ENCODE assay signal across 1 cellular context in the genomic region with DNA sequence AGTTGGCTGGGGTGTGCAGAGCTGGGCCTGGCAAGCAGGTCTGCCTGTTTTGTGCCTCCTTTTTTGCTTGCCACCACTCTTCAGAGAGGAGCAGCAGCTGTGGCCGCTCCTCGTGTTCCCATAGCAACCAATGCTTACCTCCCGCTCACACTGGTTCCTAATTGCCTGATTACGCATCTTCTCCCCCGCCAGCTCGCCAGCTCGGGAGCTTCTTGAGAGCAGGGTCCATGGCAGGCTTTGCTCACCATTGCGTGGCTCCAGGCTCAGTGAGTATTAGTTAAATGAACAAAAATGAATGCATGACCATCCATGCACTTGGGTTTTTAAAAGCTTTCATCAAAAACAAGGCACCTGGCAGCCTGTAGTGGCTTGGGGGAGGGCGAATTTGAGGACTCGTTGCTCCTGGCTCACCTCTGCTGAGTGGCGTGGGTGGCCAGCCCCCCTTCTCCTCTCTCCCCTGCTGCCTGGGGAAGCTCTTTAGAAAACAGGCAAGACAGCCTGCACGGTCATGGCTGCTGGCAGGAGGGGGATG.
TF ChIP-seq lines count a peak whose summit lies in the region.

No MANE protein-coding gene starts in this region.

TF ChIP-seq in H1, 55 proteins besides CTCF, POLR2A, EP300 and RAD21:
- TF ChIP-seq SIN3A (conservative IDR thresholded peaks at IDR 0.05 in 1 of 2, IDR thresholded peaks at IDR 0.05 in 1 of 2; ENCODE audit: low read depth in 1 of 2, low read length in 2 of 2) (0 out of 4 replicates have a peak, but pooled peaks of 1 of the 2 experiments have one; percentile 56), TAF7 (optimal IDR thresholded peaks at IDR 0.05; ENCODE audit: borderline replicate concordance, low read depth, low read length) (no peak), TAF1 (IDR thresholded peaks at IDR 0.05; ENCODE audit: low read depth, low read length) (no peak), SIX5 (IDR thresholded peaks at IDR 0.05; ENCODE audit: low read depth, low read length) (no peak)
